1 cellular context compared by ENCODE assay signal in genomic region chr9:17013010-17013409, GRCh38.
TF ChIP-seq lines count a peak whose summit lies in the region.

No MANE protein-coding gene starts in this region.

TF ChIP-seq in H1, 55 proteins besides CTCF, POLR2A, EP300 and RAD21 (continued from another document):
- no peak for TF ChIP-seq TCF12 (IDR thresholded peaks at IDR 0.05; ENCODE audit: low read depth, low read length)
- no peak for TF ChIP-seq GTF2F1 (IDR thresholded peaks at IDR 0.05; ENCODE audit: borderline replicate concordance, low read depth, low read length)
- TF ChIP-seq TBP (IDR thresholded peaks at IDR 0.05; ENCODE audit: low read depth, low read length) = no peak
- no peak for TF ChIP-seq CHD2 (IDR thresholded peaks at IDR 0.05; ENCODE audit: low read length)
- TF ChIP-seq GABPA (IDR thresholded peaks at IDR 0.05; ENCODE audit: borderline replicate concordance, insufficient read depth, low read length) = no peak
- TF ChIP-seq SIN3A (conservative IDR thresholded peaks at IDR 0.05 in 1 of 2, IDR thresholded peaks at IDR 0.05 in 1 of 2; ENCODE audit: low read depth in 1 of 2, low read length in 2 of 2) = no peak
- TF ChIP-seq CHD1 (IDR thresholded peaks at IDR 0.05; ENCODE audit: low read depth, low read length) = no peak
- TF ChIP-seq NRF1 (IDR thresholded peaks at IDR 0.05; ENCODE audit: low read depth, low read length) = no peak
